Comparison of ENCODE assay signal across 1 cellular context in the genomic region with DNA sequence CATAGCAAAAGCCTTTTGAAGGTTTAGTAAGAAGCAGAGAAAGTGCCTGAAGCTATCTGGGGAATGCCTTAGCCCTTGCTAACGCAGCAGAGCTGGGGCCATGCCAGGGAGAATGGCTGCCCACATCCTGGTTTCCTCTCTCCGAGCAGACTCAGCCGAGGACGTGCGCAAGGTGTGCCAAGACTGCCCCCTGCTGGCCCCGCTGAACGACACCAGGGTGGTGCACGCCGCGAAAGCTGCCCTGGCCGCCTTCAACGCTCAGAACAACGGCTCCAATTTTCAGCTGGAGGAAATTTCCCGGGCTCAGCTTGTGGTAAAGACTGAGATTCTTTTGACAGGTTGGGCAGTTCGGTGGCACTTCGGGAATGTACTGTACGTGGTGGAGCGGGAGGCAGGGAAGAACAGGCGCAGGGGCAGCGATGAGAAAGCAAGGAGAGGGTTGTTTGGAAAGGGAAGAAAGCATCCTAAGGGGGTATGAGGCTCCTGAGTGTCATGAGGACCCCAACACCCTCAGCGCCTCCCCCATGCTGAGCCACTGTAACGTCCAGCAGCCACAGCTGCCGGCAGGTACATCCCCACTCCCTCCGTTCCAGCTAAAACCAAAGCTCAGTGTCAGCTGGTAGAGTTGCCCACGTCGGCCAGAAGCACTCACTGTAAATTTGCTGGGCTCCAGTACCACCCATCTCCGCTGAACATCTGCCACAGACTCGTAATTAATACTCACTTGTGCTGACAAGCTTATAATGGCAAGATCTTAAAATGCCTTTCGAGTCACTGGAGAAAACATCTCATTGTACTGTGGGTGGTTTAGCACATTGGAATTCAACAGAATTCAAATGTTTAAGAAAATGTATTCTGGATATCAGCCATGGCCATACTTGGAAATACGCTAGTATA.
TF ChIP-seq lines count a peak whose summit lies in the region.

No MANE protein-coding gene starts in this region.

TF ChIP-seq in K562, 482 proteins besides CTCF, POLR2A, EP300 and RAD21 (continued from another document):
- TF ChIP-seq, protein P1, sequence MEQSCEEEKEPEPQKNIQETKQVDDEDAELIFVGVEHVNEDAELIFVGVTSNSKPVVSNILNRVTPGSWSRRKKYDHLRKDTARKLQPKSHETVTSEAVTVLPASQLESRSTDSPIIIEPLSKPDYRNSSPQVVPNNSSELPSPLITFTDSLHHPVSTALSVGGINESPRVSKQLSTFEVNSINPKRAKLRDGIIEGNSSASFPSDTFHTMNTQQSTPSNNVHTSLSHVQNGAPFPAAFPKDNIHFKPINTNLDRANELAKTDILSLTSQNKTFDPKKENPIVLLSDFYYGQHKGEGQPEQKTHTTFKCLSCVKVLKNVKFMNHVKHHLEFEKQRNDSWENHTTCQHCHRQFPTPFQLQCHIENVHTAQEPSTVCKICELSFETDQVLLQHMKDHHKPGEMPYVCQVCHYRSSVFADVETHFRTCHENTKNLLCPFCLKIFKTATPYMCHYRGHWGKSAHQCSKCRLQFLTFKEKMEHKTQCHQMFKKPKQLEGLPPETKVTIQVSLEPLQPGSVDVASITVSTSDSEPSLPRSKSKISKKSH (CRISPR knock-in tag; IDR thresholded peaks at IDR 0.05): no peak
- TF ChIP-seq CSDE1 (IDR thresholded peaks at IDR 0.05): no peak
- no peak for TF ChIP-seq ZNF143 (CRISPR knock-in tag; IDR thresholded peaks at IDR 0.05)
- TF ChIP-seq, protein P2, sequence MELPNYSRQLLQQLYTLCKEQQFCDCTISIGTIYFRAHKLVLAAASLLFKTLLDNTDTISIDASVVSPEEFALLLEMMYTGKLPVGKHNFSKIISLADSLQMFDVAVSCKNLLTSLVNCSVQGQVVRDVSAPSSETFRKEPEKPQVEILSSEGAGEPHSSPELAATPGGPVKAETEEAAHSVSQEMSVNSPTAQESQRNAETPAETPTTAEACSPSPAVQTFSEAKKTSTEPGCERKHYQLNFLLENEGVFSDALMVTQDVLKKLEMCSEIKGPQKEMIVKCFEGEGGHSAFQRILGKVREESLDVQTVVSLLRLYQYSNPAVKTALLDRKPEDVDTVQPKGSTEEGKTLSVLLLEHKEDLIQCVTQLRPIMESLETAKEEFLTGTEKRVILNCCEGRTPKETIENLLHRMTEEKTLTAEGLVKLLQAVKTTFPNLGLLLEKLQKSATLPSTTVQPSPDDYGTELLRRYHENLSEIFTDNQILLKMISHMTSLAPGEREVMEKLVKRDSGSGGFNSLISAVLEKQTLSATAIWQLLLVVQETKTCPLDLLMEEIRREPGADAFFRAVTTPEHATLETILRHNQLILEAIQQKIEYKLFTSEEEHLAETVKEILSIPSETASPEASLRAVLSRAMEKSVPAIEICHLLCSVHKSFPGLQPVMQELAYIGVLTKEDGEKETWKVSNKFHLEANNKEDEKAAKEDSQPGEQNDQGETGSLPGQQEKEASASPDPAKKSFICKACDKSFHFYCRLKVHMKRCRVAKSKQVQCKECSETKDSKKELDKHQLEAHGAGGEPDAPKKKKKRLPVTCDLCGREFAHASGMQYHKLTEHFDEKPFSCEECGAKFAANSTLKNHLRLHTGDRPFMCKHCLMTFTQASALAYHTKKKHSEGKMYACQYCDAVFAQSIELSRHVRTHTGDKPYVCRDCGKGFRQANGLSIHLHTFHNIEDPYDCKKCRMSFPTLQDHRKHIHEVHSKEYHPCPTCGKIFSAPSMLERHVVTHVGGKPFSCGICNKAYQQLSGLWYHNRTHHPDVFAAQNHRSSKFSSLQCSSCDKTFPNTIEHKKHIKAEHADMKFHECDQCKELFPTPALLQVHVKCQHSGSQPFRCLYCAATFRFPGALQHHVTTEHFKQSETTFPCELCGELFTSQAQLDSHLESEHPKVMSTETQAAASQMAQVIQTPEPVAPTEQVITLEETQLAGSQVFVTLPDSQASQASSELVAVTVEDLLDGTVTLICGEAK (IDR thresholded peaks at IDR 0.05): no peak
- TF ChIP-seq, protein P2 (CRISPR knock-in tag; IDR thresholded peaks at IDR 0.05): no peak
- TF ChIP-seq, protein P3, sequence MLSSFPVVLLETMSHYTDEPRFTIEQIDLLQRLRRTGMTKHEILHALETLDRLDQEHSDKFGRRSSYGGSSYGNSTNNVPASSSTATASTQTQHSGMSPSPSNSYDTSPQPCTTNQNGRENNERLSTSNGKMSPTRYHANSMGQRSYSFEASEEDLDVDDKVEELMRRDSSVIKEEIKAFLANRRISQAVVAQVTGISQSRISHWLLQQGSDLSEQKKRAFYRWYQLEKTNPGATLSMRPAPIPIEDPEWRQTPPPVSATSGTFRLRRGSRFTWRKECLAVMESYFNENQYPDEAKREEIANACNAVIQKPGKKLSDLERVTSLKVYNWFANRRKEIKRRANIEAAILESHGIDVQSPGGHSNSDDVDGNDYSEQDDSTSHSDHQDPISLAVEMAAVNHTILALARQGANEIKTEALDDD (IDR thresholded peaks at IDR 0.05): no peak
- TF ChIP-seq, protein P4, sequence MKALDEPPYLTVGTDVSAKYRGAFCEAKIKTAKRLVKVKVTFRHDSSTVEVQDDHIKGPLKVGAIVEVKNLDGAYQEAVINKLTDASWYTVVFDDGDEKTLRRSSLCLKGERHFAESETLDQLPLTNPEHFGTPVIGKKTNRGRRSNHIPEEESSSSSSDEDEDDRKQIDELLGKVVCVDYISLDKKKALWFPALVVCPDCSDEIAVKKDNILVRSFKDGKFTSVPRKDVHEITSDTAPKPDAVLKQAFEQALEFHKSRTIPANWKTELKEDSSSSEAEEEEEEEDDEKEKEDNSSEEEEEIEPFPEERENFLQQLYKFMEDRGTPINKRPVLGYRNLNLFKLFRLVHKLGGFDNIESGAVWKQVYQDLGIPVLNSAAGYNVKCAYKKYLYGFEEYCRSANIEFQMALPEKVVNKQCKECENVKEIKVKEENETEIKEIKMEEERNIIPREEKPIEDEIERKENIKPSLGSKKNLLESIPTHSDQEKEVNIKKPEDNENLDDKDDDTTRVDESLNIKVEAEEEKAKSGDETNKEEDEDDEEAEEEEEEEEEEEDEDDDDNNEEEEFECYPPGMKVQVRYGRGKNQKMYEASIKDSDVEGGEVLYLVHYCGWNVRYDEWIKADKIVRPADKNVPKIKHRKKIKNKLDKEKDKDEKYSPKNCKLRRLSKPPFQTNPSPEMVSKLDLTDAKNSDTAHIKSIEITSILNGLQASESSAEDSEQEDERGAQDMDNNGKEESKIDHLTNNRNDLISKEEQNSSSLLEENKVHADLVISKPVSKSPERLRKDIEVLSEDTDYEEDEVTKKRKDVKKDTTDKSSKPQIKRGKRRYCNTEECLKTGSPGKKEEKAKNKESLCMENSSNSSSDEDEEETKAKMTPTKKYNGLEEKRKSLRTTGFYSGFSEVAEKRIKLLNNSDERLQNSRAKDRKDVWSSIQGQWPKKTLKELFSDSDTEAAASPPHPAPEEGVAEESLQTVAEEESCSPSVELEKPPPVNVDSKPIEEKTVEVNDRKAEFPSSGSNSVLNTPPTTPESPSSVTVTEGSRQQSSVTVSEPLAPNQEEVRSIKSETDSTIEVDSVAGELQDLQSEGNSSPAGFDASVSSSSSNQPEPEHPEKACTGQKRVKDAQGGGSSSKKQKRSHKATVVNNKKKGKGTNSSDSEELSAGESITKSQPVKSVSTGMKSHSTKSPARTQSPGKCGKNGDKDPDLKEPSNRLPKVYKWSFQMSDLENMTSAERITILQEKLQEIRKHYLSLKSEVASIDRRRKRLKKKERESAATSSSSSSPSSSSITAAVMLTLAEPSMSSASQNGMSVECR (CRISPR knock-in tag; IDR thresholded peaks at IDR 0.05): no peak
- TF ChIP-seq SLC30A9 (CRISPR knock-in tag; IDR thresholded peaks at IDR 0.05): no peak
- no peak for TF ChIP-seq TBL1XR1 (IDR thresholded peaks at IDR 0.05; ENCODE audit: low read length in 2 of 2)
- 0 out of 2 replicates have a peak, but pooled peaks have one; percentile 33 for TF ChIP-seq ETV5 (CRISPR knock-in tag; IDR thresholded peaks at IDR 0.05; ENCODE audit: low read depth)
- TF ChIP-seq DPF2 (IDR thresholded peaks at IDR 0.05): no peak
- TF ChIP-seq, protein P5, sequence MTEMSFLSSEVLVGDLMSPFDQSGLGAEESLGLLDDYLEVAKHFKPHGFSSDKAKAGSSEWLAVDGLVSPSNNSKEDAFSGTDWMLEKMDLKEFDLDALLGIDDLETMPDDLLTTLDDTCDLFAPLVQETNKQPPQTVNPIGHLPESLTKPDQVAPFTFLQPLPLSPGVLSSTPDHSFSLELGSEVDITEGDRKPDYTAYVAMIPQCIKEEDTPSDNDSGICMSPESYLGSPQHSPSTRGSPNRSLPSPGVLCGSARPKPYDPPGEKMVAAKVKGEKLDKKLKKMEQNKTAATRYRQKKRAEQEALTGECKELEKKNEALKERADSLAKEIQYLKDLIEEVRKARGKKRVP (CRISPR knock-in tag; IDR thresholded peaks at IDR 0.05): no peak
- no peak for TF ChIP-seq ZNF57 (CRISPR knock-in tag; IDR thresholded peaks at IDR 0.05)
- TF ChIP-seq, protein P6, sequence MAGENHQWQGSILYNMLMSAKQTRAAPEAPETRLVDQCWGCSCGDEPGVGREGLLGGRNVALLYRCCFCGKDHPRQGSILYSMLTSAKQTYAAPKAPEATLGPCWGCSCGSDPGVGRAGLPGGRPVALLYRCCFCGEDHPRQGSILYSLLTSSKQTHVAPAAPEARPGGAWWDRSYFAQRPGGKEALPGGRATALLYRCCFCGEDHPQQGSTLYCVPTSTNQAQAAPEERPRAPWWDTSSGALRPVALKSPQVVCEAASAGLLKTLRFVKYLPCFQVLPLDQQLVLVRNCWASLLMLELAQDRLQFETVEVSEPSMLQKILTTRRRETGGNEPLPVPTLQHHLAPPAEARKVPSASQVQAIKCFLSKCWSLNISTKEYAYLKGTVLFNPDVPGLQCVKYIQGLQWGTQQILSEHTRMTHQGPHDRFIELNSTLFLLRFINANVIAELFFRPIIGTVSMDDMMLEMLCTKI (IDR thresholded peaks at IDR 0.05; ENCODE audit: partially characterized antibody): no peak
- peak; percentile 19; the same call in 1 of the 2 replicates for TF ChIP-seq ELF4 (CRISPR knock-in tag; IDR thresholded peaks at IDR 0.05)
- TF ChIP-seq, protein P7, sequence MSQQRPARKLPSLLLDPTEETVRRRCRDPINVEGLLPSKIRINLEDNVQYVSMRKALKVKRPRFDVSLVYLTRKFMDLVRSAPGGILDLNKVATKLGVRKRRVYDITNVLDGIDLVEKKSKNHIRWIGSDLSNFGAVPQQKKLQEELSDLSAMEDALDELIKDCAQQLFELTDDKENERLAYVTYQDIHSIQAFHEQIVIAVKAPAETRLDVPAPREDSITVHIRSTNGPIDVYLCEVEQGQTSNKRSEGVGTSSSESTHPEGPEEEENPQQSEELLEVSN (IDR thresholded peaks at IDR 0.05; ENCODE audit: borderline replicate concordance in 1 of 2, extremely low read depth in 1 of 2, insufficient read depth in 1 of 2, insufficient read length in 1 of 2, low read depth in 1 of 2, low read length in 1 of 2, poor library complexity in 1 of 2, severe bottlenecking in 1 of 2): no peak
- no peak for TF ChIP-seq FOXK2 (conservative IDR thresholded peaks at IDR 0.05 in 1 of 2, IDR thresholded peaks at IDR 0.05 in 1 of 2; ENCODE audit: low read depth in 2 of 2)
- TF ChIP-seq YY1 (IDR thresholded peaks at IDR 0.05; ENCODE audit: borderline replicate concordance in 1 of 3, control insufficient read depth in 1 of 3, extremely low read depth in 1 of 3, insufficient read depth in 3 of 3, insufficient read length in 1 of 3, insufficient replicate concordance in 2 of 3, low read depth in 1 of 3, low read length in 2 of 3): peak in 2 of 3 experiments; percentile 69 to 70
- TF ChIP-seq, protein P8, sequence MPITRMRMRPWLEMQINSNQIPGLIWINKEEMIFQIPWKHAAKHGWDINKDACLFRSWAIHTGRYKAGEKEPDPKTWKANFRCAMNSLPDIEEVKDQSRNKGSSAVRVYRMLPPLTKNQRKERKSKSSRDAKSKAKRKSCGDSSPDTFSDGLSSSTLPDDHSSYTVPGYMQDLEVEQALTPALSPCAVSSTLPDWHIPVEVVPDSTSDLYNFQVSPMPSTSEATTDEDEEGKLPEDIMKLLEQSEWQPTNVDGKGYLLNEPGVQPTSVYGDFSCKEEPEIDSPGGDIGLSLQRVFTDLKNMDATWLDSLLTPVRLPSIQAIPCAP (CRISPR knock-in tag; IDR thresholded peaks at IDR 0.05; ENCODE audit: borderline replicate concordance): no peak
- no peak for TF ChIP-seq TEAD2 (tag; IDR thresholded peaks at IDR 0.05)
- no peak for TF ChIP-seq GTF2A2 (tag; IDR thresholded peaks at IDR 0.05)
- no peak for TF ChIP-seq PHB (CRISPR knock-in tag; IDR thresholded peaks at IDR 0.05)
